ENCODE assay signal across 13 cellular contexts in genomic region chr2:151063271-151063670, GRCh38.
DNase-seq lines count a peak whose midpoint lies in the region; ATAC-seq, FAIRE-seq and TF ChIP-seq lines count a peak whose summit lies in the region.
"Had no signal": no experiment of that assay in that cellular context is flagged by ENCODE, and none has a peak within 500 bp of the region (broad histone marks: within the 10 kb centered on the region; RNA-seq: fewer than 3 reads in every experiment).

No MANE protein-coding gene starts in this region.

- H2AFZ ChIP-seq in endothelial cell of umbilical vein (ENCODE audit: low read depth, low read length) (no peak overlapping the region), parathyroid adenoma (peak overlapping the region; percentile 40)

- H3K9me1 ChIP-seq in endothelial cell of umbilical vein (replicated peaks; ENCODE audit: control insufficient read depth, extremely low read depth, insufficient read depth, low read length): no peaks in the 10 kb centered on the region

- H3K9me3 Mint-ChIP-seq in activated T-helper 2 cell treated with anti-CD3 and anti-CD28 coated beads, Interferon-gamma antibody, Interleukin-2, Interleukin-4, amounts not matched to agents 10 μg/mL and 5 μg/mL and 100 μg/mL, durations not matched to agents 14 hours and 24 hours and 36 hours: no peaks in the 10 kb centered on the region
- H3K9me3 Mint-ChIP-seq: activated naive CD8-positive, alpha-beta T cell treated with anti-CD3 and anti-CD28 coated beads for 36 hours had no signal

- H3K9ac ChIP-seq in endothelial cell of umbilical vein (replicated peaks; ENCODE audit: extremely low read depth, insufficient read depth, low read length) (no peak overlapping the region), parathyroid adenoma (no peak overlapping the region)

- no peaks in the 10 kb centered on the region for H3K4me1 Mint-ChIP-seq in activated T-helper 2 cell treated with anti-CD3 and anti-CD28 coated beads, Interferon-gamma antibody, Interleukin-2, Interleukin-4, amounts not matched to agents 10 μg/mL and 5 μg/mL and 100 μg/mL, durations not matched to agents 14 hours and 24 hours and 36 hours (ENCODE audit: low read depth)
- H3K4me1 Mint-ChIP-seq: activated naive CD8-positive, alpha-beta T cell treated with anti-CD3 and anti-CD28 coated beads for 36 hours; naive B cell had no signal

- no peaks in the 10 kb centered on the region for H3K36me3 ChIP-seq in endothelial cell of umbilical vein (ENCODE audit: control insufficient read depth in 2 of 2, extremely low read depth in 1 of 2, insufficient read depth in 2 of 2, low read length in 2 of 2)
- H3K36me3 ChIP-seq in parathyroid adenoma (ENCODE audit: control insufficient read depth, insufficient read depth, low read length): no peaks in the 10 kb centered on the region

- no peak for TF ChIP-seq POLR2A in endothelial cell of umbilical vein (IDR thresholded peaks at IDR 0.05; ENCODE audit: low read depth, low read length)

- no peak for FAIRE-seq in endothelial cell of umbilical vein (lab: Jason Lieb, UNC)
- FAIRE-seq: D721Med had no signal

- no peaks in the 10 kb centered on the region for H3K27me3 Mint-ChIP-seq in activated T-helper 2 cell treated with anti-CD3 and anti-CD28 coated beads, Interferon-gamma antibody, Interleukin-2, Interleukin-4, amounts not matched to agents 10 μg/mL and 5 μg/mL and 100 μg/mL, durations not matched to agents 14 hours and 24 hours and 36 hours (ENCODE audit: low read depth)

- intact Hi-C loops in endothelial cell of umbilical vein (cut with micrococcal nuclease): no loop called here
- intact Hi-C loops in activated T-helper 2 cell treated with anti-CD3 and anti-CD28 coated beads, Interferon-gamma antibody, Interleukin-2, Interleukin-4, amounts not matched to agents 10 μg/mL and 5 μg/mL and 100 μg/mL, durations not matched to agents 14 hours and 24 hours and 36 hours (cut with micrococcal nuclease): no loop called here

- ATAC-seq in HG03196 (IDR thresholded peaks at IDR 0.05; ENCODE audit: unreplicated experiment): no peak

- H3K36me3 Mint-ChIP-seq in activated T-helper 2 cell treated with anti-CD3 and anti-CD28 coated beads, Interferon-gamma antibody, Interleukin-2, Interleukin-4, amounts not matched to agents 10 μg/mL and 5 μg/mL and 100 μg/mL, durations not matched to agents 14 hours and 24 hours and 36 hours (ENCODE audit: low read depth): no peaks in the 10 kb centered on the region
- H3K36me3 Mint-ChIP-seq: activated naive CD8-positive, alpha-beta T cell treated with anti-CD3 and anti-CD28 coated beads for 36 hours; naive B cell had no signal

- no TSS peak for BruUV-seq in endothelial cell of umbilical vein (replicated peaks; lab: Mats Ljungman, UMichigan)

- no peak overlapping the region for H3K27ac Mint-ChIP-seq in activated T-helper 2 cell treated with anti-CD3 and anti-CD28 coated beads, Interferon-gamma antibody, Interleukin-2, Interleukin-4, amounts not matched to agents 10 μg/mL and 5 μg/mL and 100 μg/mL, durations not matched to agents 14 hours and 24 hours and 36 hours
- H3K27ac Mint-ChIP-seq: activated naive CD8-positive, alpha-beta T cell treated with anti-CD3 and anti-CD28 coated beads for 36 hours; naive B cell had no signal

- H3K4me1 ChIP-seq in endothelial cell of umbilical vein (ENCODE audit: control insufficient read depth, extremely low read depth, insufficient read depth, low read length) (no peaks in the 10 kb centered on the region), parathyroid adenoma (peaks cover 11% of the 10 kb centered on the region)

- no peaks in the 10 kb centered on the region for H3K9me3 ChIP-seq in endothelial cell of umbilical vein (replicated peaks; ENCODE audit: control insufficient read depth, insufficient read depth, low read length)
- no peaks in the 10 kb centered on the region for H3K9me3 ChIP-seq in parathyroid adenoma (ENCODE audit: control insufficient read depth, low read length)

- H3K4me3 ChIP-seq in endothelial cell of umbilical vein (replicated peaks in 1 of 3; ENCODE audit: insufficient read depth in 1 of 3, low read depth in 1 of 3, low read length in 3 of 3): no peak overlapping the region
- peak overlapping the region; percentile 9 for H3K4me3 ChIP-seq in parathyroid adenoma (ENCODE audit: low read depth, low read length)

- H3K79me2 ChIP-seq in endothelial cell of umbilical vein (ENCODE audit: control insufficient read depth, insufficient read depth, low read length) (no peaks in the 10 kb centered on the region), parathyroid adenoma (no peaks in the 10 kb centered on the region)

- DNase-seq in GM03348 (ENCODE audit: low spot score): peak; percentile 74
- DNase-seq in NCI-H2227 treated with DMSO at 0.1 percent for 48 hours (lab: John Stamatoyannopoulos, UW): peak; percentile 86
- DNase-seq in endothelial cell of umbilical vein (ENCODE audit: low read depth, low spot score): peak; percentile 62
- no peak for DNase-seq in superior temporal gyrus (ENCODE audit: extremely low spot score)
- no peak for DNase-seq in stimulated activated CD4-positive, alpha-beta T cell treated with anti-CD3 and anti-CD28 coated beads, Interleukin-2, amount 100 ng/mL, for 48 hours
- DNase-seq in activated T-helper 2 cell treated with anti-CD3 and anti-CD28 coated beads, Interferon-gamma antibody, Interleukin-2, Interleukin-4, amounts not matched to agents 10 μg/mL and 5 μg/mL and 100 μg/mL, durations not matched to agents 14 hours and 24 hours and 36 hours (ENCODE audit: low spot score): no peak
- DNase-seq: activated naive CD8-positive, alpha-beta T cell treated with anti-CD3 and anti-CD28 coated beads for 36 hours; naive B cell; T-helper 2 cell had no signal

- dilution Hi-C loops in endothelial cell of umbilical vein (cut with MboI; ENCODE audit: extremely low pct_ligation_motif_present, low sequenced_read_pairs): no loop called here

- CTCF ChIA-PET in endothelial cell of umbilical vein (lab: Charles Lee): interaction anchor here (0.6 to 1.5 kb wide), 2 partner anchors 12 to 427 kb away, joined by 3 to 7 read pairs; no protein-coding TSS in a partner anchor

- no peak for TF ChIP-seq CTCF in endothelial cell of umbilical vein (IDR thresholded peaks at IDR 0.05; ENCODE audit: extremely low read depth in 1 of 2, insufficient read depth in 1 of 2, low read depth in 1 of 2, low read length in 2 of 2)
- TF ChIP-seq CTCF in parathyroid adenoma (IDR thresholded peaks at IDR 0.05): no peak

- no peak overlapping the region for H3K4me2 ChIP-seq in endothelial cell of umbilical vein (ENCODE audit: insufficient read depth, low read length)
- H3K4me2 ChIP-seq in parathyroid adenoma (ENCODE audit: low read length): peak overlapping the region; percentile 28

- H4K20me1 ChIP-seq in endothelial cell of umbilical vein (replicated peaks; ENCODE audit: control insufficient read depth, extremely low read depth, insufficient read depth, low read length): no peaks in the 10 kb centered on the region

- H3K27me3 ChIP-seq in endothelial cell of umbilical vein (ENCODE audit: control insufficient read depth in 2 of 2, insufficient read depth in 2 of 2, low read length in 2 of 2) (no peaks in the 10 kb centered on the region), parathyroid adenoma (ENCODE audit: control insufficient read depth, insufficient read depth, low read length) (no peaks in the 10 kb centered on the region)

- POLR2A ChIA-PET in endothelial cell of umbilical vein (lab: Charles Lee): no interaction called here

- no peak overlapping the region for H3K27ac ChIP-seq in endothelial cell of umbilical vein (ENCODE audit: insufficient read depth, low read depth, low read length)
- H3K27ac ChIP-seq in parathyroid adenoma: no peak overlapping the region
- H3K27ac ChIP-seq: HL-60 had no signal

- no peak overlapping the region for H3K4me3 Mint-ChIP-seq in activated T-helper 2 cell treated with anti-CD3 and anti-CD28 coated beads, Interferon-gamma antibody, Interleukin-2, Interleukin-4, amounts not matched to agents 10 μg/mL and 5 μg/mL and 100 μg/mL, durations not matched to agents 14 hours and 24 hours and 36 hours (ENCODE audit: low read depth)
- H3K4me3 Mint-ChIP-seq: activated naive CD8-positive, alpha-beta T cell treated with anti-CD3 and anti-CD28 coated beads for 36 hours; naive B cell had no signal

TF ChIP-seq in endothelial cell of umbilical vein, 7 proteins besides CTCF, POLR2A, EP300 and RAD21:
- TF ChIP-seq GATA2 (IDR thresholded peaks at IDR 0.05; ENCODE audit: insufficient read depth, insufficient read length, low read depth, low read length) (no peak), POLR2AphosphoS5 (IDR thresholded peaks at IDR 0.05; ENCODE audit: insufficient read depth, low read depth, low read length) (no peak), JUN (IDR thresholded peaks at IDR 0.05; ENCODE audit: borderline replicate concordance, insufficient read depth, insufficient read length, low read depth) (no peak), FOS (IDR thresholded peaks at IDR 0.05; ENCODE audit: borderline replicate concordance, insufficient read depth, low read length) (no peak)

Comparison
In these comparisons a context has a peak if more than half of its experiments do, and no peak if none do; other contexts are left out.
1. DNase-seq: peak in GM03348 (single experiment), NCI-H2227 treated with DMSO at 0.1 percent for 48 hours (single experiment) and endothelial cell of umbilical vein (single experiment); none in superior temporal gyrus (single experiment), stimulated activated CD4-positive, alpha-beta T cell treated with anti-CD3 and anti-CD28 coated beads, Interleukin-2, amount 100 ng/mL, for 48 hours (0 of 2) and activated T-helper 2 cell treated with anti-CD3 and anti-CD28 coated beads, Interferon-gamma antibody, Interleukin-2, Interleukin-4, amounts not matched to agents 10 μg/mL and 5 μg/mL and 100 μg/mL, durations not matched to agents 14 hours and 24 hours and 36 hours (single experiment).